23 cellular contexts compared by ENCODE assay signal in genomic region chr16:57096793-57097192, GRCh38.
"Had no signal": no experiment of that assay in that cellular context is flagged by ENCODE, and none has a peak within 500 bp of the region (broad histone marks: within the 10 kb centered on the region; RNA-seq: fewer than 3 reads in every experiment).

No MANE protein-coding gene starts in this region.

- H3K4me3 ChIP-seq: dorsolateral prefrontal cortex, gastrocnemius medialis, lung, psoas muscle, sigmoid colon, transverse colon, upper lobe of right lung, uterus had no signal

- H3K36me3 ChIP-seq: gastrocnemius medialis, sigmoid colon, transverse colon, upper lobe of right lung, uterus had no signal

- H3K9me3 ChIP-seq: gastrocnemius medialis, psoas muscle, sigmoid colon, transverse colon, upper lobe of right lung, uterus had no signal

- FAIRE-seq: colon, keratinocyte had no signal

- H3K27me3 ChIP-seq: dorsolateral prefrontal cortex, gastrocnemius medialis, sigmoid colon, transverse colon, upper lobe of right lung, uterus had no signal

- H3K9me3 Mint-ChIP-seq: memory B cell; natural killer cell; stimulated activated effector memory CD8-positive, alpha-beta T cell treated with anti-CD3 and anti-CD28 coated beads, Interleukin-12 subunit alpha, Interleukin-12 subunit beta, amount 100 ng/mL, for 72 hours had no signal

- H3K27ac Mint-ChIP-seq: memory B cell; natural killer cell; stimulated activated effector memory CD8-positive, alpha-beta T cell treated with anti-CD3 and anti-CD28 coated beads, Interleukin-12 subunit alpha, Interleukin-12 subunit beta, amount 100 ng/mL, for 72 hours had no signal

- H3K36me3 Mint-ChIP-seq: memory B cell; natural killer cell; stimulated activated effector memory CD8-positive, alpha-beta T cell treated with anti-CD3 and anti-CD28 coated beads, Interleukin-12 subunit alpha, Interleukin-12 subunit beta, amount 100 ng/mL, for 72 hours had no signal

- ATAC-seq: esophagus mucosa; gastrocnemius medialis; left lobe of liver; psoas muscle; right cardiac atrium; stimulated activated effector memory CD8-positive, alpha-beta T cell treated with anti-CD3 and anti-CD28 coated beads, Interleukin-12 subunit alpha, Interleukin-12 subunit beta, amount 100 ng/mL, for 72 hours; upper lobe of right lung had no signal

- H3K4me3 Mint-ChIP-seq: memory B cell; natural killer cell; stimulated activated effector memory CD8-positive, alpha-beta T cell treated with anti-CD3 and anti-CD28 coated beads, Interleukin-12 subunit alpha, Interleukin-12 subunit beta, amount 100 ng/mL, for 72 hours had no signal

- DNase-seq: dorsolateral prefrontal cortex; effector CD4-positive, alpha-beta T cell; foreskin fibroblast; gastrocnemius medialis; head of caudate nucleus; natural killer cell; psoas muscle; right cardiac atrium; sigmoid colon; stimulated activated CD4-positive, alpha-beta T cell treated with anti-CD3 and anti-CD28 coated beads, Interleukin-2, amount 100 ng/mL, for 24 hours; stimulated activated CD4-positive, alpha-beta T cell treated with anti-CD3 and anti-CD28 coated beads, Interleukin-4, amount 100 ng/mL, for 24 hours; stimulated activated naive CD4-positive, alpha-beta T cell treated with Interleukin-2 at 50 U/mL for 16 hours; transverse colon; upper lobe of right lung; uterus had no signal

- H3K27ac ChIP-seq: epithelial cell of prostate, gastrocnemius medialis, psoas muscle, sigmoid colon, transverse colon, upper lobe of right lung, uterus had no signal
